Comparison of ENCODE assay signal across 32 cellular contexts in genomic region chr1:163346326-163346870, GRCh38. TPM values are rescaled to one million over a fixed set of nuclear protein-coding genes. Genes with fewer than 3 reads are reported as not detected.
DNase-seq lines count a peak whose midpoint lies in the region; ATAC-seq, FAIRE-seq and TF ChIP-seq lines count a peak whose summit lies in the region.
"Had no signal": no experiment of that assay in that cellular context is flagged by ENCODE, and none has a peak within 500 bp of the region (broad histone marks: within the 10 kb centered on the region; RNA-seq: fewer than 3 reads in every experiment).

No MANE protein-coding gene starts in this region.

- no peak overlapping the region for H2BK5ac ChIP-seq in mesenchymal stem cell (ENCODE audit: low read depth, low read length, poor library complexity, severe bottlenecking)

- no peak overlapping the region for H3K23ac ChIP-seq in mesenchymal stem cell (ENCODE audit: low read length in 2 of 2)

- H3K14ac ChIP-seq in mesenchymal stem cell (ENCODE audit: low read length in 2 of 2) = no peak overlapping the region

- WGBS in mesenchymal stem cell = 86% methylated on average over 2 of the region's 4 CpGs

- FAIRE-seq in H54 (lab: Jason Lieb, UNC) = peak; percentile 83
- peak; percentile 24 for FAIRE-seq in endothelial cell of umbilical vein (lab: Jason Lieb, UNC)
- FAIRE-seq: GM12892, urothelium cell line had no signal

- dilution Hi-C loops in endothelial cell of umbilical vein (cut with MboI; ENCODE audit: extremely low pct_ligation_motif_present, low sequenced_read_pairs) = no loop called here

- intact Hi-C loops in PC-3 (cut with micrococcal nuclease) (no loop called here), endothelial cell of umbilical vein (cut with micrococcal nuclease) (no loop called here)

- POLR2A ChIA-PET in PC-3 (lab: Charles Lee; ENCODE audit: unreplicated experiment) (no interaction called here), endothelial cell of umbilical vein (lab: Charles Lee) (no interaction called here)

- no peak overlapping the region for H2BK15ac ChIP-seq in mesenchymal stem cell (ENCODE audit: low read depth, poor library complexity, severe bottlenecking)

- H3K27ac ChIP-seq in PC-3 (ENCODE audit: low read length) (no peak overlapping the region), endothelial cell of umbilical vein (ENCODE audit: insufficient read depth, low read depth, low read length) (no peak overlapping the region), mesenchymal stem cell (ENCODE audit: low read length, poor library complexity, severe bottlenecking) (no peak overlapping the region)
- H3K27ac ChIP-seq: C4-2B, gastrocnemius medialis, neutrophil, psoas muscle, SK-N-MC, testis had no signal

- no peak overlapping the region for H3K4me3 ChIP-seq in PC-3 (ENCODE audit: low read length)
- no peak overlapping the region for H3K4me3 ChIP-seq in endothelial cell of umbilical vein (replicated peaks in 1 of 3; ENCODE audit: insufficient read depth in 1 of 3, low read depth in 1 of 3, low read length in 3 of 3)
- H3K4me3 ChIP-seq in mesenchymal stem cell (ENCODE audit: insufficient read depth in 1 of 2, low read depth in 1 of 2, low read length in 2 of 2) = no peak overlapping the region
- H3K4me3 ChIP-seq: gastrocnemius medialis, psoas muscle, SK-N-MC, testis had no signal

- no peaks in the 10 kb centered on the region for H3F3A ChIP-seq in PC-3 (ENCODE audit: low read length, unreplicated experiment)

- H3K9me1 ChIP-seq in endothelial cell of umbilical vein (replicated peaks; ENCODE audit: control insufficient read depth, extremely low read depth, insufficient read depth, low read length) = no peaks in the 10 kb centered on the region

- peaks cover 49% of the 10 kb centered on the region for H3K36me3 ChIP-seq in PC-3 (ENCODE audit: low read depth, low read length)
- peaks cover 0 to 14% of the 10 kb centered on the region in 2 experiments for H3K36me3 ChIP-seq in endothelial cell of umbilical vein (ENCODE audit: control insufficient read depth in 2 of 2, extremely low read depth in 1 of 2, insufficient read depth in 2 of 2, low read length in 2 of 2)
- peaks cover 0 to 6% of the 10 kb centered on the region in 2 experiments for H3K36me3 ChIP-seq in mesenchymal stem cell (ENCODE audit: control insufficient read depth in 1 of 2, insufficient read depth in 2 of 2, low read depth in 1 of 2, low read length in 2 of 2)
- H3K36me3 ChIP-seq: gastrocnemius medialis had no signal

- H2AK5ac ChIP-seq in mesenchymal stem cell (ENCODE audit: low read length, severe bottlenecking) = no peak overlapping the region

- peaks cover 1% of the 10 kb centered on the region for H3K79me1 ChIP-seq in mesenchymal stem cell (replicated peaks; ENCODE audit: low read length, poor library complexity, severe bottlenecking)

- TF ChIP-seq POLR2A in H54 (IDR thresholded peaks at IDR 0.05; ENCODE audit: low read depth, low read length) (no peak), endothelial cell of umbilical vein (IDR thresholded peaks at IDR 0.05; ENCODE audit: low read depth, low read length) (no peak)

- CTCF ChIA-PET in PC-3 (lab: Charles Lee) (no interaction called here), endothelial cell of umbilical vein (lab: Charles Lee) (interaction anchor here (1.1 kb wide), 2 partner anchors 11 to 13 kb away, joined by 3 to 6 read pairs; no protein-coding TSS in a partner anchor)

- H3K9ac ChIP-seq in PC-3 (ENCODE audit: low read length) (no peak overlapping the region), endothelial cell of umbilical vein (replicated peaks; ENCODE audit: extremely low read depth, insufficient read depth, low read length) (no peak overlapping the region), mesenchymal stem cell (ENCODE audit: low read length) (no peak overlapping the region)

- no peak for TF ChIP-seq CTCF in PC-3 (conservative IDR thresholded peaks at IDR 0.05; ENCODE audit: low read depth, low read length)
- no peak for TF ChIP-seq CTCF in endothelial cell of umbilical vein (IDR thresholded peaks at IDR 0.05; ENCODE audit: extremely low read depth in 1 of 2, insufficient read depth in 1 of 2, low read depth in 1 of 2, low read length in 2 of 2)

- H2BK12ac ChIP-seq in mesenchymal stem cell (ENCODE audit: low read length in 2 of 2) = no peak overlapping the region

- no TSS peak for BruUV-seq in PC-3 (replicated peaks; lab: Mats Ljungman, UMichigan)
- no TSS peak for BruUV-seq in endothelial cell of umbilical vein (replicated peaks; lab: Mats Ljungman, UMichigan)

- H2AFZ ChIP-seq in PC-3 (ENCODE audit: low read length) (no peak overlapping the region), endothelial cell of umbilical vein (ENCODE audit: low read depth, low read length) (peak overlapping the region; percentile 33), mesenchymal stem cell (ENCODE audit: low read depth, low read length) (no peak overlapping the region)

- DNase-seq in H54 (ENCODE audit: insufficient read length, low spot score) (no peak), PC-3 (peak; percentile 41), endothelial cell of umbilical vein (ENCODE audit: low read depth, low spot score) (peak; percentile 4), mesenchymal stem cell (peak; percentile 4), NCI-H1694 treated with DMSO at 0.1 percent for 48 hours (lab: John Stamatoyannopoulos, UW) (no peak), SHP77 treated with DMSO at 0.1 percent for 48 hours (lab: John Stamatoyannopoulos, UW) (no peak)
- DNase-seq: activated CD4-positive, alpha-beta T cell treated with anti-CD3 and anti-CD28 coated beads for 1 hour; activated CD8-positive, alpha-beta T cell treated with anti-CD3 and anti-CD28 coated beads, Interleukin-2, amount 10 ng/mL, durations not matched to agents 7 days and 5 days; activated effector memory CD4-positive, alpha-beta T cell treated with Interleukin-2 at 50 U/mL for 16 hours; activated naive CD8-positive, alpha-beta T cell treated with anti-CD3 and anti-CD28 coated beads, Interleukin-2, amount 10 ng/mL, durations not matched to agents 7 days and 5 days; cerebellar nuclear complex; gastrocnemius medialis; GOT3; KBM-7; mesendoderm; naive B cell; NCI-H1417 treated with DMSO at 0.1 percent for 48 hours; NCI-H2081 treated with DMSO at 0.1 percent for 48 hours; NCI-H345; NCI-H774; psoas muscle; stimulated activated naive CD4-positive, alpha-beta T cell treated with Interleukin-2 at 50 U/mL for 16 hours; T-helper 17 cell; testis had no signal

- no peak overlapping the region for H3K18ac ChIP-seq in mesenchymal stem cell (ENCODE audit: low read depth in 1 of 2, low read length in 2 of 2)

- H3K4me1 ChIP-seq in PC-3 (ENCODE audit: insufficient read depth, low read length) = no peaks in the 10 kb centered on the region
- H3K4me1 ChIP-seq in endothelial cell of umbilical vein (ENCODE audit: control insufficient read depth, extremely low read depth, insufficient read depth, low read length) = no peaks in the 10 kb centered on the region
- H3K4me1 ChIP-seq in mesenchymal stem cell (ENCODE audit: control insufficient read depth, insufficient read depth, low read depth, low read length) = no peaks in the 10 kb centered on the region
- H3K4me1 ChIP-seq: gastrocnemius medialis, psoas muscle, testis had no signal

- no peak overlapping the region for H3K4ac ChIP-seq in mesenchymal stem cell (ENCODE audit: low read depth in 1 of 2, low read length in 2 of 2)

- H3K9me2 ChIP-seq in PC-3 (replicated peaks; ENCODE audit: low read length) = no peaks in the 10 kb centered on the region

- no peak overlapping the region for H4K8ac ChIP-seq in mesenchymal stem cell (ENCODE audit: low read length)

- no peaks in the 10 kb centered on the region for H4K20me1 ChIP-seq in PC-3 (ENCODE audit: low read length)
- no peaks in the 10 kb centered on the region for H4K20me1 ChIP-seq in endothelial cell of umbilical vein (replicated peaks; ENCODE audit: control insufficient read depth, extremely low read depth, insufficient read depth, low read length)

- no peak overlapping the region for H3K4me2 ChIP-seq in PC-3 (ENCODE audit: low read length)
- H3K4me2 ChIP-seq in endothelial cell of umbilical vein (ENCODE audit: insufficient read depth, low read length) = no peak overlapping the region
- no peak overlapping the region for H3K4me2 ChIP-seq in mesenchymal stem cell (ENCODE audit: low read length, poor library complexity, severe bottlenecking)

- no peak overlapping the region for H4K91ac ChIP-seq in mesenchymal stem cell (ENCODE audit: low read length)

- H2BK120ac ChIP-seq in mesenchymal stem cell (ENCODE audit: low read depth, low read length) = no peak overlapping the region

- no peaks in the 10 kb centered on the region for H3K27me3 ChIP-seq in PC-3 (ENCODE audit: low read length)
- H3K27me3 ChIP-seq in endothelial cell of umbilical vein (ENCODE audit: control insufficient read depth in 2 of 2, insufficient read depth in 2 of 2, low read length in 2 of 2) = no peaks in the 10 kb centered on the region
- H3K27me3 ChIP-seq in mesenchymal stem cell (ENCODE audit: control insufficient read depth in 1 of 2, insufficient read depth in 1 of 2, low read length in 2 of 2) = no peaks in the 10 kb centered on the region
- H3K27me3 ChIP-seq: gastrocnemius medialis, neutrophil, testis had no signal

- H3K79me2 ChIP-seq in PC-3 (ENCODE audit: low read length) (no peaks in the 10 kb centered on the region), endothelial cell of umbilical vein (ENCODE audit: control insufficient read depth, insufficient read depth, low read length) (no peaks in the 10 kb centered on the region)

- no peaks in the 10 kb centered on the region for H3K9me3 ChIP-seq in PC-3 (ENCODE audit: low read length)
- no peaks in the 10 kb centered on the region for H3K9me3 ChIP-seq in endothelial cell of umbilical vein (replicated peaks; ENCODE audit: control insufficient read depth, insufficient read depth, low read length)
- no peaks in the 10 kb centered on the region for H3K9me3 ChIP-seq in mesenchymal stem cell (ENCODE audit: control insufficient read depth, low read length)
- H3K9me3 ChIP-seq: gastrocnemius medialis, neutrophil, psoas muscle, testis had no signal

- peak; percentile 77 for ATAC-seq in PC-3
- ATAC-seq in HG02678 (IDR thresholded peaks at IDR 0.05; ENCODE audit: unreplicated experiment) = no peak
- ATAC-seq in GM18511 (IDR thresholded peaks at IDR 0.05; ENCODE audit: unreplicated experiment) = no peak
- ATAC-seq: activated CD8-positive, alpha-beta T cell treated with anti-CD3 and anti-CD28 coated beads, Interleukin-2, amount 10 ng/mL, durations not matched to agents 7 days and 5 days; gastrocnemius medialis; left lobe of liver; psoas muscle; T-helper 17 cell had no signal

RNA-seq across cellular contexts. Expression of gene NUF2, which starts 24.6 kb away (rescaled TPM):
- total RNA-seq in PC-3 (2014; rRNA removed) = 35.6 and 62.1 TPM in 2 replicates
- total RNA-seq in endothelial cell of umbilical vein = 38.6 and 38.7 TPM in 2 replicates
- polyA plus RNA-seq in endothelial cell of umbilical vein = 10.4 and 14.3 TPM in 2 replicates
- 13.3 and 13.5 TPM in 2 replicates for polyA plus RNA-seq in endothelial cell of umbilical vein (2011; cell fraction: cytosol; rRNA removed)
- polyA plus RNA-seq in endothelial cell of umbilical vein (2011; cell fraction: nucleus; rRNA removed) = 37.0 and 87.4 TPM in 2 replicates
- polyA plus RNA-seq in endothelial cell of umbilical vein (2012) = 10.6 and 26.0 TPM in 2 replicates
- 6.0 and 8.8 TPM in 2 replicates for polyA minus RNA-seq in endothelial cell of umbilical vein
- 12.5 TPM for polyA minus RNA-seq in endothelial cell of umbilical vein (2011; cell fraction: cytosol; rRNA and poly(A)+ RNA removed)
- 17.8 and 41.2 TPM in 2 replicates for polyA minus RNA-seq in endothelial cell of umbilical vein (2011; cell fraction: nucleus; rRNA and poly(A)+ RNA removed)
- 3.2 TPM for polyA plus RNA-seq in mesenchymal stem cell (2013, experiment 1 of 2)
- 3.3 TPM for polyA plus RNA-seq in mesenchymal stem cell (2013, experiment 2 of 2)
- total RNA-seq: gastrocnemius medialis had no signal

Comparison
In these comparisons a context has a peak if more than half of its experiments do, and no peak if none do; other contexts are left out.
1. DNase-seq: peak in PC-3 (single experiment), endothelial cell of umbilical vein (single experiment) and mesenchymal stem cell (single experiment); none in H54 (single experiment), NCI-H1694 treated with DMSO at 0.1 percent for 48 hours (single experiment) and SHP77 treated with DMSO at 0.1 percent for 48 hours (single experiment).